In genomic region chr19:923551-924211, GRCh38 we compare ENCODE assay signal across 16 cellular contexts. TPM values are rescaled to one million over a fixed set of nuclear protein-coding genes. Genes with fewer than 3 reads are reported as not detected.
DNase-seq lines count a peak whose midpoint lies in the region; ATAC-seq and TF ChIP-seq lines count a peak whose summit lies in the region.
"Had no signal": no experiment of that assay in that cellular context is flagged by ENCODE, and none has a peak within 500 bp of the region (broad histone marks: within the 10 kb centered on the region; RNA-seq: fewer than 3 reads in every experiment).

No MANE protein-coding gene starts in this region.

- H4K8ac ChIP-seq in H9 (replicated peaks; ENCODE audit: insufficient read length, low read depth, low read length): no peak overlapping the region

- H2BK15ac ChIP-seq in H9 (ENCODE audit: low read depth, low read length): no peak overlapping the region

- peaks cover 39% of the 10 kb centered on the region for H3K27me3 Mint-ChIP-seq in H9 (ENCODE audit: low read depth)
- peaks cover 6% of the 10 kb centered on the region for H3K27me3 Mint-ChIP-seq in activated naive CD8-positive, alpha-beta T cell treated with anti-CD3 and anti-CD28 coated beads, Interleukin-2, amount 10 ng/mL, durations not matched to agents 7 days and 5 days
- H3K27me3 Mint-ChIP-seq in nephron (ENCODE audit: low read depth): peaks cover 33% of the 10 kb centered on the region

- no peak overlapping the region for H2BK12ac ChIP-seq in H9 (ENCODE audit: insufficient read length, low read depth, low read length)

- H3K36me3 ChIP-seq in SK-N-SH (replicated peaks in 1 of 2; ENCODE audit: control insufficient read depth in 1 of 2, insufficient read depth in 2 of 2, low read length in 1 of 2): peaks cover 0 to 3% of the 10 kb centered on the region in 2 experiments
- H3K36me3 ChIP-seq: upper lobe of left lung had no signal

- TF ChIP-seq CTCF in SK-N-SH (IDR thresholded peaks at IDR 0.05) (no peak), H9 (conservative IDR thresholded peaks at IDR 0.05) (no peak), nephron (IDR thresholded peaks at IDR 0.05; ENCODE audit: unreplicated experiment in 3 of 3) (no peak)

- no peak overlapping the region for H2BK120ac ChIP-seq in H9 (ENCODE audit: low read depth, low read length, poor library complexity, severe bottlenecking)

- no peak overlapping the region for H3K23ac ChIP-seq in H9 (ENCODE audit: insufficient read length, low read depth, low read length)

- 0 out of 4 replicates have a peak, but pooled peaks of 1 of the 2 experiments have one; percentile 6 for TF ChIP-seq EP300 in SK-N-SH (IDR thresholded peaks at IDR 0.05; ENCODE audit: borderline replicate concordance in 1 of 2, low read depth in 1 of 2, low read length in 1 of 2)

- peaks cover 7 to 21% of the 10 kb centered on the region in 2 experiments; a peak in 1 of 4 replicates for H3K4me1 ChIP-seq in SK-N-SH (ENCODE audit: control insufficient read depth in 1 of 2, insufficient read depth in 2 of 2, low read depth in 1 of 2, low read length in 1 of 2)
- no peaks in the 10 kb centered on the region for H3K4me1 ChIP-seq in H9 (ENCODE audit: insufficient read depth, low read length)

- DNase-seq in SK-N-SH: peak; percentile 68
- DNase-seq in H9: no peak
- no peak for DNase-seq in activated naive CD8-positive, alpha-beta T cell treated with anti-CD3 and anti-CD28 coated beads, Interleukin-2, amount 10 ng/mL, durations not matched to agents 7 days and 5 days
- DNase-seq in SK-N-DZ (ENCODE audit: low spot score): no peak
- no peak for DNase-seq in D341Med (ENCODE audit: low spot score)
- DNase-seq: 8988T, DMS153, kidney glomerular epithelial cell, NCI-H1048, NCI-H446 treated with DMSO at 0.1 percent for 48 hours, nucleus accumbens, T1000 had no signal

- H3K4me3 ChIP-seq in SK-N-SH (ENCODE audit: low read depth in 2 of 2, low read length in 1 of 2): no peak overlapping the region

- no peaks in the 10 kb centered on the region; a peak in 1 of 5 replicates for H3K9me3 Mint-ChIP-seq in H9
- H3K9me3 Mint-ChIP-seq in activated naive CD8-positive, alpha-beta T cell treated with anti-CD3 and anti-CD28 coated beads, Interleukin-2, amount 10 ng/mL, durations not matched to agents 7 days and 5 days: no peaks in the 10 kb centered on the region
- H3K9me3 Mint-ChIP-seq in nephron: no peaks in the 10 kb centered on the region

- no peak for ATAC-seq in SK-N-SH treated with all-trans-retinoic acid at 6 μM for 48 hours
- no peak for ATAC-seq in activated naive CD8-positive, alpha-beta T cell treated with anti-CD3 and anti-CD28 coated beads, Interleukin-2, amount 10 ng/mL, durations not matched to agents 7 days and 5 days (ENCODE audit: low read depth)
- ATAC-seq in HG02973 (IDR thresholded peaks at IDR 0.05; ENCODE audit: unreplicated experiment): no peak

- H3K14ac ChIP-seq in H9 (ENCODE audit: insufficient read depth, low read length): no peak overlapping the region; the same call in 1 of the 2 replicates

- no peaks in the 10 kb centered on the region for H3K9me3 ChIP-seq in SK-N-SH
- H3K9me3 ChIP-seq in H9 (ENCODE audit: control insufficient read depth, low read depth, low read length): no peaks in the 10 kb centered on the region
- H3K9me3 ChIP-seq: upper lobe of left lung had no signal

- TF ChIP-seq RAD21 in SK-N-SH (IDR thresholded peaks at IDR 0.05; ENCODE audit: low read length): no peak

- H3K9me2 ChIP-seq in SK-N-SH: no peaks in the 10 kb centered on the region

- no peaks in the 10 kb centered on the region for H3K79me1 ChIP-seq in H9 (ENCODE audit: insufficient read depth, low read depth, low read length, poor library complexity, severe bottlenecking)

- peaks cover 0 to 2% (median 2%) of the 10 kb centered on the region in 3 experiments; a peak in 2 of 7 replicates for H3K36me3 Mint-ChIP-seq in H9 (ENCODE audit: insufficient read depth in 1 of 3, low read depth in 3 of 3)
- no peaks in the 10 kb centered on the region for H3K36me3 Mint-ChIP-seq in activated naive CD8-positive, alpha-beta T cell treated with anti-CD3 and anti-CD28 coated beads, Interleukin-2, amount 10 ng/mL, durations not matched to agents 7 days and 5 days
- H3K36me3 Mint-ChIP-seq in nephron (ENCODE audit: low read depth): no peaks in the 10 kb centered on the region

- H3K79me2 ChIP-seq in SK-N-SH (ENCODE audit: insufficient read depth) (peaks cover 27% of the 10 kb centered on the region), H9 (ENCODE audit: insufficient read depth, low read length) (no peaks in the 10 kb centered on the region; the same call in 1 of the 2 replicates)

- H2BK5ac ChIP-seq in H9 (ENCODE audit: insufficient read length, low read length): no peak overlapping the region

- WGBS in SK-N-SH (ENCODE audit: low lambda C conversion rate): 81% methylated on average over 5 of the region's 13 CpGs
- WGBS in H9 (ENCODE audit: extremely low coverage, insufficient read length, low lambda C conversion rate): no CpG with 5 or more reads among the region's 13 CpGs

- H3K4me2 ChIP-seq in SK-N-SH (no peak overlapping the region), H9 (ENCODE audit: insufficient read depth, insufficient read length, low read length) (no peak overlapping the region)

- no peak overlapping the region for H3K56ac ChIP-seq in H9 (ENCODE audit: insufficient read length, low read depth, low read length)

- H4K20me1 ChIP-seq in SK-N-SH (ENCODE audit: insufficient read depth) (no peaks in the 10 kb centered on the region), H9 (ENCODE audit: control insufficient read depth, insufficient read depth, insufficient read length) (no peaks in the 10 kb centered on the region)

- H3F3A ChIP-seq in SK-N-SH (replicated peaks; ENCODE audit: insufficient read depth): peaks cover 15% of the 10 kb centered on the region

- H2AK5ac ChIP-seq in H9 (ENCODE audit: insufficient read length, low read length): no peak overlapping the region

- peaks cover 3% of the 10 kb centered on the region for H3K23me2 ChIP-seq in H9 (ENCODE audit: insufficient read length, low read depth, low read length, poor library complexity, severe bottlenecking)

- POLR2A ChIA-PET in SK-N-SH (lab: Yijun Ruan, JAX): interaction anchor here (0.7 to 1.7 kb wide), 3 partner anchors 34 to 345 kb away, joined by 3 to 9 read pairs (median 3); partner anchors contain the start of gene WDR18
- POLR2A ChIA-PET in activated naive CD8-positive, alpha-beta T cell treated with anti-CD3 and anti-CD28 coated beads, Interleukin-2, amount 10 ng/mL, durations not matched to agents 7 days and 5 days (lab: Charles Lee): interaction anchor here (0.9 to 1.8 kb wide), 2 partner anchors 60 to 127 kb away, joined by 5 read pairs; partner anchors contain the start of genes PTBP1 and WDR18

- H3K27ac Mint-ChIP-seq in H9 (no peak overlapping the region), nephron (peak overlapping the region in 2 of 3 experiments; percentile 59 to 83)
- no peak overlapping the region for H3K27ac Mint-ChIP-seq in activated naive CD8-positive, alpha-beta T cell treated with anti-CD3 and anti-CD28 coated beads, Interleukin-2, amount 10 ng/mL, durations not matched to agents 7 days and 5 days

- H2AFZ ChIP-seq in SK-N-SH (ENCODE audit: low read depth) (no peak overlapping the region), H9 (ENCODE audit: low read length) (no peak overlapping the region)

- H3K18ac ChIP-seq in H9 (ENCODE audit: insufficient read length, low read depth, low read length): no peak overlapping the region

- CTCF ChIA-PET in SK-N-SH (lab: Yijun Ruan, JAX): interaction anchor here (0.7 to 11.2 kb wide), 16 partner anchors 9 to 294 kb away, joined by 3 to 161 read pairs (median 5); partner anchors contain the start of genes CFD and WDR18

- H4K91ac ChIP-seq in H9 (ENCODE audit: insufficient read length, low read depth, low read length): no peak overlapping the region

- H4K5ac ChIP-seq in H9 (ENCODE audit: insufficient read length, low read depth, low read length): no peak overlapping the region

- no peak overlapping the region for H2BK20ac ChIP-seq in H9 (ENCODE audit: low read depth, low read length, poor library complexity, severe bottlenecking)

- H3K27me3 ChIP-seq in SK-N-SH (ENCODE audit: insufficient read depth) (peaks cover 21% of the 10 kb centered on the region), H9 (ENCODE audit: insufficient read depth, low read length) (peaks cover 19% of the 10 kb centered on the region; the same call in 1 of the 2 replicates)

- peak overlapping the region; percentile 58 to 81; a peak in 2 of 5 replicates for H3K4me3 Mint-ChIP-seq in H9
- peak overlapping the region; percentile 71 for H3K4me3 Mint-ChIP-seq in activated naive CD8-positive, alpha-beta T cell treated with anti-CD3 and anti-CD28 coated beads, Interleukin-2, amount 10 ng/mL, durations not matched to agents 7 days and 5 days
- H3K4me3 Mint-ChIP-seq in nephron: peak overlapping the region; percentile 74 to 78 (median 74)

- H3K4me1 Mint-ChIP-seq in H9 (peaks cover 5 to 16% of the 10 kb centered on the region in 2 experiments), nephron (peaks cover 10% of the 10 kb centered on the region)
- peaks cover 12% of the 10 kb centered on the region for H3K4me1 Mint-ChIP-seq in activated naive CD8-positive, alpha-beta T cell treated with anti-CD3 and anti-CD28 coated beads, Interleukin-2, amount 10 ng/mL, durations not matched to agents 7 days and 5 days

- H3T11ph ChIP-seq in H9 (ENCODE audit: low read length): no peak overlapping the region

- no peak overlapping the region for H3K9ac ChIP-seq in SK-N-SH
- H3K9ac ChIP-seq in H9 (ENCODE audit: extremely low read depth, insufficient read length, low read length): no peak overlapping the region

- no peak overlapping the region for H3K4ac ChIP-seq in H9 (ENCODE audit: low read depth, low read length)

- peak overlapping the region in 1 of 2 experiments; percentile 44; a peak in 1 of 4 replicates for H3K27ac ChIP-seq in SK-N-SH (ENCODE audit: low read depth in 2 of 2, low read length in 1 of 2)
- no peak overlapping the region for H3K27ac ChIP-seq in H9 (ENCODE audit: insufficient read length, low read depth, low read length)

RNA-seq across cellular contexts. Expression of gene ARID3A, which starts 2.2 kb away (rescaled TPM):
- polyA plus RNA-seq in SK-N-SH (2012; rRNA removed): 4.4 and 8.6 TPM in 2 replicates
- 1.4 and 3.3 TPM in 2 replicates for polyA plus RNA-seq in SK-N-SH (2012; cell fraction: cytosol; rRNA removed)
- 14.1 and 16.6 TPM in 2 replicates for polyA plus RNA-seq in SK-N-SH (2012; cell fraction: nucleus; rRNA removed)
- total RNA-seq in H9 (2021): 98.3 and 104 TPM in 2 replicates
- total RNA-seq in activated naive CD8-positive, alpha-beta T cell treated with anti-CD3 and anti-CD28 coated beads, Interleukin-2, amount 10 ng/mL, durations not matched to agents 7 days and 5 days: 10 to 100 TPM; 28.7 to 33.2 TPM
- 16.7 and 22.3 TPM in 2 replicates for polyA plus RNA-seq in SK-N-DZ (2014; cell fraction: cytosol; rRNA removed)
- 11.9 and 12.9 TPM in 2 replicates for polyA plus RNA-seq in SK-N-DZ (2014; cell fraction: nucleus; rRNA removed)

RNA-seq across cellular contexts. Expression of gene KISS1R, which starts 6.5 kb away (rescaled TPM):
- not detected in 2 replicates for polyA plus RNA-seq in SK-N-SH (2012; rRNA removed)
- 0.03 TPM in 1 of 2 replicates, not detected in the other for polyA plus RNA-seq in SK-N-SH (2012; cell fraction: cytosol; rRNA removed)
- 0.04 TPM in 1 of 2 replicates, not detected in the other for polyA plus RNA-seq in SK-N-SH (2012; cell fraction: nucleus; rRNA removed)
- 3.3 and 5.9 TPM in 2 replicates for total RNA-seq in H9 (2021)
- 1 to 10 TPM; 2.9 to 3.1 TPM for total RNA-seq in activated naive CD8-positive, alpha-beta T cell treated with anti-CD3 and anti-CD28 coated beads, Interleukin-2, amount 10 ng/mL, durations not matched to agents 7 days and 5 days
- polyA plus RNA-seq in SK-N-DZ (2014; cell fraction: cytosol; rRNA removed): 7.3 and 7.5 TPM in 2 replicates
- polyA plus RNA-seq in SK-N-DZ (2014; cell fraction: nucleus; rRNA removed): 47.3 and 64.7 TPM in 2 replicates
- total RNA-seq: upper lobe of left lung had no signal

RNA-seq across cellular contexts. Expression of gene R3HDM4, which starts 10.7 kb away (rescaled TPM):
- polyA plus RNA-seq in SK-N-SH (2012; rRNA removed): 39.2 and 41.4 TPM in 2 replicates
- 19.6 and 30.3 TPM in 2 replicates for polyA plus RNA-seq in SK-N-SH (2012; cell fraction: cytosol; rRNA removed)
- 46.7 and 47.9 TPM in 2 replicates for polyA plus RNA-seq in SK-N-SH (2012; cell fraction: nucleus; rRNA removed)
- total RNA-seq in H9 (2021): 66.2 and 66.4 TPM in 2 replicates
- 100 to 1,000 TPM; 108 to 113 TPM for total RNA-seq in activated naive CD8-positive, alpha-beta T cell treated with anti-CD3 and anti-CD28 coated beads, Interleukin-2, amount 10 ng/mL, durations not matched to agents 7 days and 5 days
- 35.9 and 42.5 TPM in 2 replicates for polyA plus RNA-seq in SK-N-DZ (2014; cell fraction: cytosol; rRNA removed)
- 49.3 and 61.5 TPM in 2 replicates for polyA plus RNA-seq in SK-N-DZ (2014; cell fraction: nucleus; rRNA removed)

RNA-seq across cellular contexts. Expression of gene RNU6-9, which starts 30.4 kb away (rescaled TPM):
- not detected in 2 replicates for polyA plus RNA-seq in SK-N-SH (2012; rRNA removed)
- not detected in 2 replicates for polyA plus RNA-seq in SK-N-SH (2012; cell fraction: cytosol; rRNA removed)
- not detected in 2 replicates for polyA plus RNA-seq in SK-N-SH (2012; cell fraction: nucleus; rRNA removed)
- not detected in 2 replicates for total RNA-seq in H9 (2021)
- total RNA-seq in activated naive CD8-positive, alpha-beta T cell treated with anti-CD3 and anti-CD28 coated beads, Interleukin-2, amount 10 ng/mL, durations not matched to agents 7 days and 5 days: not detected
- polyA plus RNA-seq in SK-N-DZ (2014; cell fraction: cytosol; rRNA removed): not detected in 2 replicates
- polyA plus RNA-seq in SK-N-DZ (2014; cell fraction: nucleus; rRNA removed): not detected in 2 replicates
- total RNA-seq: upper lobe of left lung had no signal

RNA-seq across cellular contexts. Expression of gene MED16, which starts 30.7 kb away (rescaled TPM):
- polyA plus RNA-seq in SK-N-SH (2012; rRNA removed): 30.0 and 40.6 TPM in 2 replicates
- polyA plus RNA-seq in SK-N-SH (2012; cell fraction: cytosol; rRNA removed): 12.5 and 22.8 TPM in 2 replicates
- 49.0 and 102 TPM in 2 replicates for polyA plus RNA-seq in SK-N-SH (2012; cell fraction: nucleus; rRNA removed)
- total RNA-seq in H9 (2021): 83.1 and 84.1 TPM in 2 replicates
- total RNA-seq in activated naive CD8-positive, alpha-beta T cell treated with anti-CD3 and anti-CD28 coated beads, Interleukin-2, amount 10 ng/mL, durations not matched to agents 7 days and 5 days: 10 to 100 TPM; 53.6 to 72.7 TPM
- polyA plus RNA-seq in SK-N-DZ (2014; cell fraction: cytosol; rRNA removed): 31.2 and 36.7 TPM in 2 replicates
- 27.4 and 45.1 TPM in 2 replicates for polyA plus RNA-seq in SK-N-DZ (2014; cell fraction: nucleus; rRNA removed)

Comparison
In these comparisons a context has a peak if more than half of its experiments do, and no peak if none do; other contexts are left out.
1. H3K27ac Mint-ChIP-seq: peak in nephron (2 of 3); none in H9 (0 of 3) and activated naive CD8-positive, alpha-beta T cell treated with anti-CD3 and anti-CD28 coated beads, Interleukin-2, amount 10 ng/mL, durations not matched to agents 7 days and 5 days (single experiment).
2. Peak in every context shown above with its lines, with median percentiles within 50 percentile points of each other: H3K4me3 Mint-ChIP-seq.